8 cellular contexts compared by ENCODE assay signal in genomic region chr1:85692730-85693314, GRCh38. TPM values are rescaled to one million over a fixed set of nuclear protein-coding genes. Genes with fewer than 3 reads are reported as not detected.
A peak's percentile ranks its signal among the peaks of the same experiment; 100 is the strongest.
DNase-seq lines count a peak whose midpoint lies in the region; ATAC-seq and TF ChIP-seq lines count a peak whose summit lies in the region.

No MANE protein-coding gene starts in this region.

- peak; percentile 6 for DNase-seq in SIG-M5 treated with dmso at 0.1 percent for 504 hours (lab: John Stamatoyannopoulos, UW; ENCODE audit: unreplicated experiment)
- DNase-seq in SIG-M5 (lab: John Stamatoyannopoulos, UW) = no peak
- peak; percentile 4 for DNase-seq in RWPE1 (ENCODE audit: low spot score)
- DNase-seq in transverse colon = no peak
- no peak for DNase-seq in T-cell
- DNase-seq in stimulated activated CD4-positive, alpha-beta T cell treated with anti-CD3 and anti-CD28 coated beads, Interleukin-12 subunit alpha, Interleukin-12 subunit beta, amount 100 ng/mL, for 4 hours = no peak
- DNase-seq in HK-2 (ENCODE audit: unreplicated experiment) = no peak

- no peaks in the 10 kb centered on the region for H3K9me3 Mint-ChIP-seq in T-cell

- ATAC-seq in gastroesophageal sphincter (no peak), T-cell (replicated peaks in 1 of 4) (no peak)

- CTCF ChIA-PET in RWPE1 (lab: Yijun Ruan, JAX) = interaction anchor here (0.6 to 2.2 kb wide), 17 partner anchors 9 to 453 kb away, joined by 3 to 18 read pairs (median 4); partner anchors contain the start of gene CCN1
- CTCF ChIA-PET in T-cell (lab: Charles Lee) = interaction anchor here (0.7 to 2.0 kb wide), 5 partner anchors 15 to 748 kb away, joined by 3 to 11 read pairs (median 3); partner anchors contain the start of gene ZNHIT6 (in 1 of the 2)

- H3K4me1 Mint-ChIP-seq in T-cell = peaks cover 29 to 40% (median 36%) of the 10 kb centered on the region in 3 donors

- no peaks in the 10 kb centered on the region for H3K27me3 ChIP-seq in gastroesophageal sphincter
- H3K27me3 ChIP-seq in transverse colon = no peaks in the 10 kb centered on the region

- POLR2A ChIA-PET in RWPE1 (lab: Yijun Ruan, JAX; ENCODE audit: low non-redundant PET) (interaction anchor here (0.6 to 0.7 kb wide), 2 partner anchors 10 to 12 kb away, joined by 3 to 5 read pairs; no protein-coding TSS in a partner anchor), T-cell (lab: Charles Lee) (interaction anchor here in 1 of 2 donors (0.7 kb wide), 1 partner anchor 12 kb away, joined by 4 read pairs; no protein-coding TSS in a partner anchor)

- TF ChIP-seq CTCF in RWPE1 (conservative IDR thresholded peaks at IDR 0.05; ENCODE audit: low read depth) (peak; percentile 54), gastroesophageal sphincter (IDR thresholded peaks at IDR 0.05) (peak; percentile 29 to 57 (median 43)), transverse colon (IDR thresholded peaks at IDR 0.05) (peak; percentile 31 to 47 (median 39))

- no peak overlapping the region for H3K4me3 Mint-ChIP-seq in T-cell

- H3K4me3 ChIP-seq in gastroesophageal sphincter (no peak overlapping the region), transverse colon (no peak overlapping the region)

- TF ChIP-seq POLR2A in gastroesophageal sphincter (IDR thresholded peaks at IDR 0.05) (no peak), transverse colon (IDR thresholded peaks at IDR 0.05) (no peak)

- in situ Hi-C loops in transverse colon (cut with MboI; ENCODE audit: low pct_ligation_motif_present in 1 of 4, low pct_unique_long_range_greater_than_20kb in 1 of 4, low sequenced_read_pairs in 3 of 4) = loop anchor here in 1 of 4 donors (25.0 kb wide), 1 partner anchor 381 kb away; no protein-coding TSS in a partner anchor

- H3K36me3 ChIP-seq in gastroesophageal sphincter (peaks cover 0 to 19% of the 10 kb centered on the region in 2 donors), transverse colon (no peaks in the 10 kb centered on the region)

- H3K4me1 ChIP-seq in gastroesophageal sphincter (peaks cover 0 to 2% (median 0%) of the 10 kb centered on the region in 3 donors), transverse colon (peaks cover 0 to 5% (median 0%) of the 10 kb centered on the region in 4 donors)

- H3K27ac ChIP-seq in RWPE1 (no peak overlapping the region), gastroesophageal sphincter (no peak overlapping the region), transverse colon (no peak overlapping the region)

- no peak overlapping the region for H3K27ac Mint-ChIP-seq in T-cell

- H3K36me3 Mint-ChIP-seq in T-cell = peaks cover 48% of the 10 kb centered on the region

- TF ChIP-seq EP300 in gastroesophageal sphincter (IDR thresholded peaks at IDR 0.05) (no peak), transverse colon (IDR thresholded peaks at IDR 0.05; ENCODE audit: low read depth) (no peak)

- intact Hi-C loops in transverse colon (cut with DNase I; ENCODE audit: low total_unique reads) = loop anchor here (5.0 kb wide), 1 partner anchor 386 kb away; no protein-coding TSS in a partner anchor

- H3K9me3 ChIP-seq in gastroesophageal sphincter = no peaks in the 10 kb centered on the region
- H3K9me3 ChIP-seq in transverse colon = no peaks in the 10 kb centered on the region

- WGBS in gastroesophageal sphincter (ENCODE audit: low coverage in 1 of 2), 2 donors = 17 to 50% methylated on average over 1 of the region's 1 CpG
- WGBS in transverse colon (ENCODE audit: low coverage in 1 of 2), 2 donors = 62 to 65% methylated on average over 1 of the region's 1 CpG

- no peaks in the 10 kb centered on the region for H3K27me3 Mint-ChIP-seq in T-cell

RNA-seq across cellular contexts. Expression of gene ZNHIT6, which starts 15.4 kb away (rescaled TPM):
- total RNA-seq in gastroesophageal sphincter (10 to 100 TPM; 13.7 to 23.5 (median 15.4) TPM), transverse colon (1 to 10 TPM; 2.6 to 7.8 (median 4.8) TPM), T-cell (10 to 100 TPM; 17.3 to 21.2 (median 19.2) TPM)

Comparison
In these comparisons a context has a peak if more than half of its experiments do, and no peak if none do; other contexts are left out.
1. DNase-seq: peak in SIG-M5 treated with dmso at 0.1 percent for 504 hours (single experiment) and RWPE1 (single experiment); none in SIG-M5 (single experiment), transverse colon (single experiment), T-cell (0 of 34), stimulated activated CD4-positive, alpha-beta T cell treated with anti-CD3 and anti-CD28 coated beads, Interleukin-12 subunit alpha, Interleukin-12 subunit beta, amount 100 ng/mL, for 4 hours (single experiment) and HK-2 (single experiment).
2. Peak in every context shown above with its lines, with median percentiles within 50 percentile points of each other: CTCF ChIP-seq.